In genomic region chr3:171297228-171297627, GRCh38 we compare ENCODE assay signal across 16 cellular contexts.
DNase-seq lines count a peak whose midpoint lies in the region; ATAC-seq, FAIRE-seq and TF ChIP-seq lines count a peak whose summit lies in the region.
"Had no signal": no experiment of that assay in that cellular context is flagged by ENCODE, and none has a peak within 500 bp of the region (broad histone marks: within the 10 kb centered on the region; RNA-seq: fewer than 3 reads in every experiment).

No MANE protein-coding gene starts in this region.

- in situ Hi-C loops in K562 (cut with MboI) (no loop called here), mammary epithelial cell (cut with MboI; ENCODE audit: low sequenced_read_pairs in 2 of 2) (no loop called here)

- dilution Hi-C loops in mammary epithelial cell (cut with HindIII; ENCODE audit: low sequenced_read_pairs) = no loop called here

- H2AFZ ChIP-seq in K562 (ENCODE audit: low read depth, low read length) (no peak overlapping the region), mammary epithelial cell (ENCODE audit: low read depth, low read length) (no peak overlapping the region)

- no peaks in the 10 kb centered on the region for H3K36me3 Mint-ChIP-seq in mesothelial cell of epicardium
- H3K36me3 Mint-ChIP-seq in stimulated activated effector memory CD8-positive, alpha-beta T cell treated with anti-CD3 and anti-CD28 coated beads, Interleukin-12 subunit alpha, Interleukin-12 subunit beta, amount 100 ng/mL, for 72 hours = no peaks in the 10 kb centered on the region

- H3K27me3 ChIP-seq in cardiac muscle cell (no peaks in the 10 kb centered on the region), K562 (ENCODE audit: control insufficient read depth in 2 of 2, insufficient read depth in 2 of 2, low read length in 2 of 2) (no peaks in the 10 kb centered on the region), skeletal muscle tissue (ENCODE audit: control insufficient read depth in 3 of 3, insufficient read depth in 3 of 3, low read length in 3 of 3) (no peaks in the 10 kb centered on the region), mammary epithelial cell (ENCODE audit: insufficient read depth, low read length) (no peaks in the 10 kb centered on the region)
- H3K27me3 ChIP-seq: BLaER1 had no signal

- ATAC-seq in Right ventricle myocardium inferior (no peak), K562 (no peak), HG02678 (IDR thresholded peaks at IDR 0.05; ENCODE audit: unreplicated experiment) (no peak)
- no peak for ATAC-seq in stimulated activated effector memory CD8-positive, alpha-beta T cell treated with anti-CD3 and anti-CD28 coated beads, Interleukin-12 subunit alpha, Interleukin-12 subunit beta, amount 100 ng/mL, for 72 hours

- H3K4me1 ChIP-seq in cardiac muscle cell (ENCODE audit: low read depth) = peaks cover 34% of the 10 kb centered on the region
- H3K4me1 ChIP-seq in K562 (replicated peaks in 1 of 2; ENCODE audit: control insufficient read depth in 2 of 2, insufficient read depth in 2 of 2, low read length in 2 of 2) = peaks cover 3 to 9% of the 10 kb centered on the region in 2 experiments; a peak in 3 of 5 replicates
- peaks cover 29 to 40% (median 31%) of the 10 kb centered on the region in 3 donors for H3K4me1 ChIP-seq in skeletal muscle tissue (ENCODE audit: control insufficient read depth in 3 of 3, insufficient read depth in 3 of 3, low read length in 3 of 3)
- H3K4me1 ChIP-seq in mammary epithelial cell (ENCODE audit: insufficient read depth, low read length) = no peaks in the 10 kb centered on the region
- H3K4me1 ChIP-seq: BLaER1, Caco-2 had no signal

- TF ChIP-seq RAD21 in K562 (CRISPR knock-in tag; conservative IDR thresholded peaks at IDR 0.05 in 1 of 2, IDR thresholded peaks at IDR 0.05 in 1 of 2) = no peak

- peaks cover 26% of the 10 kb centered on the region for H3K4me1 Mint-ChIP-seq in mesothelial cell of epicardium
- peaks cover 40% of the 10 kb centered on the region for H3K4me1 Mint-ChIP-seq in stimulated activated effector memory CD8-positive, alpha-beta T cell treated with anti-CD3 and anti-CD28 coated beads, Interleukin-12 subunit alpha, Interleukin-12 subunit beta, amount 100 ng/mL, for 72 hours

- H3K4me3 Mint-ChIP-seq in mesothelial cell of epicardium = no peak overlapping the region
- H3K4me3 Mint-ChIP-seq in stimulated activated effector memory CD8-positive, alpha-beta T cell treated with anti-CD3 and anti-CD28 coated beads, Interleukin-12 subunit alpha, Interleukin-12 subunit beta, amount 100 ng/mL, for 72 hours = no peak overlapping the region
- H3K4me3 Mint-ChIP-seq: CD8-positive, alpha-beta memory T cell had no signal

- TF ChIP-seq EP300 in K562 (IDR thresholded peaks at IDR 0.05; ENCODE audit: low read length) = no peak

- H3K9ac ChIP-seq in K562 (ENCODE audit: insufficient read depth in 1 of 2, low read depth in 2 of 2, low read length in 2 of 2) (no peak overlapping the region), skeletal muscle tissue (ENCODE audit: low read depth in 1 of 3, low read length in 3 of 3) (peak overlapping the region in 2 of 3 donors; percentile 22 to 34), mammary epithelial cell (ENCODE audit: insufficient read depth, low read length) (no peak overlapping the region)
- H3K9ac ChIP-seq: BLaER1 had no signal

- POLR2A ChIA-PET in K562 (lab: Yijun Ruan, JAX) = interaction anchor here (0.8 to 1.0 kb wide), 2 partner anchors 13 to 25 kb away, joined by 3 read pairs; no protein-coding TSS in a partner anchor

- TF ChIP-seq POLR2A in K562 (conservative IDR thresholded peaks at IDR 0.05) = no peak

- no peak for TF ChIP-seq CTCF in cardiac muscle cell (IDR thresholded peaks at IDR 0.05; ENCODE audit: low read depth, low read length)
- TF ChIP-seq CTCF in K562 (IDR thresholded peaks at IDR 0.05 in 2 of 3, conservative IDR thresholded peaks at IDR 0.05 in 1 of 3; ENCODE audit: insufficient read depth in 2 of 3, low read depth in 1 of 3, low read length in 3 of 3) = no peak
- no peak for TF ChIP-seq CTCF in mesothelial cell of epicardium (IDR thresholded peaks at IDR 0.05; ENCODE audit: unreplicated experiment)
- TF ChIP-seq CTCF in mammary epithelial cell (conservative IDR thresholded peaks at IDR 0.05 in 1 of 2, IDR thresholded peaks at IDR 0.05 in 1 of 2; ENCODE audit: extremely low read depth in 1 of 2, insufficient read depth in 1 of 2, low read depth in 1 of 2, low read length in 2 of 2) = no peak

- H3K27ac ChIP-seq in cardiac muscle cell = peak overlapping the region; percentile 89
- no peak overlapping the region for H3K27ac ChIP-seq in K562 (ENCODE audit: extremely low read depth, low read depth, low read length)
- peak overlapping the region; percentile 81 for H3K27ac ChIP-seq in skeletal muscle tissue (ENCODE audit: low read depth, low read length)
- no peak overlapping the region for H3K27ac ChIP-seq in mammary epithelial cell (ENCODE audit: insufficient read depth, low read depth, low read length)
- H3K27ac ChIP-seq: BLaER1 had no signal

- CTCF ChIA-PET in K562 (lab: Yijun Ruan, JAX; ENCODE audit: low intra/inter-chr PET ratio) = no interaction called here
- CTCF ChIA-PET in mammary epithelial cell (lab: Charles Lee; ENCODE audit: low non-redundant PET) = no interaction called here

- intact Hi-C loops in Right ventricle myocardium inferior (cut with DNase I) = no loop called here
- intact Hi-C loops in K562 (cut with micrococcal nuclease) = no loop called here
- intact Hi-C loops in mammary epithelial cell (cut with micrococcal nuclease) = no loop called here

- H3K27ac Mint-ChIP-seq in mesothelial cell of epicardium = peak overlapping the region; percentile 57
- no peak overlapping the region for H3K27ac Mint-ChIP-seq in stimulated activated effector memory CD8-positive, alpha-beta T cell treated with anti-CD3 and anti-CD28 coated beads, Interleukin-12 subunit alpha, Interleukin-12 subunit beta, amount 100 ng/mL, for 72 hours

- DNase-seq in cardiac muscle cell (ENCODE audit: low read depth in 1 of 2, low spot score in 1 of 2) (no peak), Right ventricle myocardium inferior (ENCODE audit: missing footprints) (no peak), K562 (ENCODE audit: extremely low read depth in 1 of 4, low spot score in 3 of 4) (no peak), mesothelial cell of epicardium (ENCODE audit: low spot score in 2 of 2, unreplicated experiment in 2 of 2) (no peak), mammary epithelial cell (no peak)
- DNase-seq in stimulated activated effector memory CD8-positive, alpha-beta T cell treated with anti-CD3 and anti-CD28 coated beads, Interleukin-12 subunit alpha, Interleukin-12 subunit beta, amount 100 ng/mL, for 72 hours (ENCODE audit: low spot score in 2 of 2) = no peak
- DNase-seq: 8988T; AML-193; Caco-2; CD8-positive, alpha-beta memory T cell; DND-41; GDM1; HCEC 1CT had no signal

- FAIRE-seq in K562 (lab: Jason Lieb, UNC) = no peak

- BruUV-seq in K562 (replicated peaks; lab: Mats Ljungman, UMichigan) (no TSS peak), mammary epithelial cell (replicated peaks; lab: Mats Ljungman, UMichigan) (no TSS peak)

- 53% methylated on average over 2 of the region's 2 CpGs for WGBS in K562 (ENCODE audit: insufficient coverage, low coverage, missing lambda C conversion rate)
- 65% methylated on average over 2 of the region's 2 CpGs for WGBS in mammary epithelial cell (ENCODE audit: low coverage, missing lambda C conversion rate)

- peaks cover 3% of the 10 kb centered on the region for H3K9me1 ChIP-seq in K562 (ENCODE audit: control insufficient read depth, insufficient read depth, low read length)

- no peaks in the 10 kb centered on the region for H3K27me3 Mint-ChIP-seq in mesothelial cell of epicardium (ENCODE audit: low read depth)
- H3K27me3 Mint-ChIP-seq: CD8-positive, alpha-beta memory T cell had no signal

- H3K9me3 ChIP-seq in cardiac muscle cell (ENCODE audit: low read depth) (no peaks in the 10 kb centered on the region), K562 (replicated peaks; ENCODE audit: control insufficient read depth, insufficient read depth, low read depth, low read length) (no peaks in the 10 kb centered on the region), skeletal muscle tissue (ENCODE audit: control insufficient read depth in 3 of 3, low read length in 3 of 3) (no peaks in the 10 kb centered on the region), mammary epithelial cell (replicated peaks; ENCODE audit: insufficient read depth, low read length) (no peaks in the 10 kb centered on the region)
- H3K9me3 ChIP-seq: BLaER1, Caco-2 had no signal

- no peaks in the 10 kb centered on the region for H4K20me1 ChIP-seq in K562 (replicated peaks; ENCODE audit: control insufficient read depth, insufficient read depth, low read length)
- no peaks in the 10 kb centered on the region for H4K20me1 ChIP-seq in mammary epithelial cell (ENCODE audit: insufficient read depth, low read length)
- H4K20me1 ChIP-seq: BLaER1 had no signal

- H3K79me2 ChIP-seq in K562 (ENCODE audit: control insufficient read depth, insufficient read depth, low read length) = no peaks in the 10 kb centered on the region
- H3K79me2 ChIP-seq in mammary epithelial cell (ENCODE audit: insufficient read depth, low read length) = no peaks in the 10 kb centered on the region

- peaks cover 7% of the 10 kb centered on the region for H3K9me3 Mint-ChIP-seq in mesothelial cell of epicardium
- H3K9me3 Mint-ChIP-seq in stimulated activated effector memory CD8-positive, alpha-beta T cell treated with anti-CD3 and anti-CD28 coated beads, Interleukin-12 subunit alpha, Interleukin-12 subunit beta, amount 100 ng/mL, for 72 hours = no peaks in the 10 kb centered on the region
- H3K9me3 Mint-ChIP-seq: CD8-positive, alpha-beta memory T cell had no signal

- H3K4me3 ChIP-seq in cardiac muscle cell (no peak overlapping the region), K562 (no peak overlapping the region), skeletal muscle tissue (ENCODE audit: low read length in 3 of 3) (peak overlapping the region in 1 of 3 donors; percentile 3), mammary epithelial cell (replicated peaks in 1 of 3; ENCODE audit: insufficient read depth in 1 of 3, low read depth in 2 of 3, low read length in 3 of 3) (no peak overlapping the region)
- H3K4me3 ChIP-seq: BLaER1 had no signal

- H3K36me3 ChIP-seq in cardiac muscle cell (no peaks in the 10 kb centered on the region), K562 (ENCODE audit: control insufficient read depth, insufficient read depth, low read length) (no peaks in the 10 kb centered on the region), skeletal muscle tissue (ENCODE audit: control insufficient read depth in 3 of 3, insufficient read depth in 3 of 3, low read length in 3 of 3) (no peaks in the 10 kb centered on the region), mammary epithelial cell (ENCODE audit: insufficient read depth, low read length) (no peaks in the 10 kb centered on the region)
- H3K36me3 ChIP-seq: BLaER1 had no signal

- H3K4me2 ChIP-seq in K562 (ENCODE audit: insufficient read depth, low read length) = peak overlapping the region; percentile 1; the same call in 1 of the 2 replicates
- H3K4me2 ChIP-seq in mammary epithelial cell (ENCODE audit: insufficient read depth, low read depth, low read length) = no peak overlapping the region
- H3K4me2 ChIP-seq: BLaER1 had no signal

Comparison
In these comparisons a context has a peak if more than half of its experiments do, and no peak if none do; other contexts are left out.
1. H3K27ac ChIP-seq: peak in cardiac muscle cell (single experiment) and skeletal muscle tissue (single experiment); none in K562 (single experiment) and mammary epithelial cell (single experiment).
2. H3K9ac ChIP-seq: peak in skeletal muscle tissue (2 of 3); none in K562 (0 of 2) and mammary epithelial cell (single experiment).